Comparison of ENCODE assay signal across 8 cellular contexts in the genomic region with DNA sequence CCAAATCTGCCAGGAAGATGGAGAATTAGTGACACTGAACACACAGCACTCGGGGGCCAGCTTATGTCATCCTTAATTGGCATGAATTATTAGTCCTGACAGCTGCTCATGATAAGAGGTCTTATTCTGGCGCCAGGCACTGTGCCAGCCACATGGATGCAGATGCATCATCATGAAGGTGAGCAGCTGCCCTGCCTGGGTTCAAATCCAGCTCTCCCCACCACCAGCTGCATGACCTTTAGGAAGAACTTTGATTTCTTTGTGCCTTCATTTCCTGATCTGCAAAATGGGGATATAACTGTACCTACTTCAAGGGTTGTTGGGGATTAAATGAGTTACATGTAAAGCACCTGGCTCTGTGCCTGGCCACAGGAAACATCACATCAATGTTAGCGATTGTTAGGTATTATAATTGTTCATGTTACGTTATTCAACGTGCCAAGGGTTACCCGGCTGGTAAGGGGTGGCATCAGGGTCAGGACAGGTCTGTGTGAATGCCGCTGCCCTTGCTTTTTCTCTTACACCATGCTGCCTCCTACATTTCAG. TPM values are rescaled to one million over a fixed set of nuclear protein-coding genes. Genes with fewer than 3 reads are reported as not detected.
DNase-seq lines count a peak whose midpoint lies in the region; ATAC-seq and TF ChIP-seq lines count a peak whose summit lies in the region.
"Had no signal": no experiment of that assay in that cellular context is flagged by ENCODE, and none has a peak within 500 bp of the region (broad histone marks: within the 10 kb centered on the region; RNA-seq: fewer than 3 reads in every experiment).

No MANE protein-coding gene starts in this region.

- TF ChIP-seq POLR2A in gastrocnemius medialis (IDR thresholded peaks at IDR 0.05), result no peak

- H3K36me3 ChIP-seq in gastrocnemius medialis (no peaks in the 10 kb centered on the region), A673 (ENCODE audit: insufficient read depth, low read length, poor library complexity, severe bottlenecking) (peaks cover 4% of the 10 kb centered on the region)

- in situ Hi-C loops in gastrocnemius medialis (cut with MboI; ENCODE audit: low sequenced_read_pairs in 4 of 4), result loop anchor here in 1 of 4 donors (25.0 kb wide), 2 partner anchors 728 to 878 kb away; a partner anchor contains a TSS

- no peak overlapping the region for H3K4me3 ChIP-seq in gastrocnemius medialis
- H3K4me3 ChIP-seq in A673 (ENCODE audit: low read depth, low read length, poor library complexity, severe bottlenecking), result no peak overlapping the region
- H3K4me3 ChIP-seq: skin epidermis had no signal

- intact Hi-C loops in gastrocnemius medialis (cut with DNase I; ENCODE audit: low total_unique reads), result loop anchor here (10.0 kb wide), 3 partner anchors 314 to 1156 kb away; a partner anchor contains a TSS
- intact Hi-C loops in A673 (cut with micrococcal nuclease; ENCODE audit: unreplicated experiment), result loop anchor here (5.0 kb wide), 1 partner anchor 473 kb away; no protein-coding TSS in a partner anchor

- BruUV-seq in A673 (replicated peaks; lab: Mats Ljungman, UMichigan), result no TSS peak

- peak; percentile 76 for DNase-seq in NCI-H446 treated with DMSO at 0.1 percent for 48 hours (lab: John Stamatoyannopoulos, UW)
- no peak for DNase-seq in epithelial cell of prostate (ENCODE audit: low read depth, low spot score)
- no peak for DNase-seq in gastrocnemius medialis
- no peak for DNase-seq in NK-92 (lab: John Stamatoyannopoulos, UW; ENCODE audit: unreplicated experiment)
- no peak for DNase-seq in NCI-H1092 treated with DMSO at 0.1 percent for 48 hours (lab: John Stamatoyannopoulos, UW)
- DNase-seq in A673 (ENCODE audit: low spot score), result no peak

- H3K9me3 ChIP-seq in gastrocnemius medialis, result no peaks in the 10 kb centered on the region
- no peaks in the 10 kb centered on the region for H3K9me3 ChIP-seq in A673 (ENCODE audit: low read depth, low read length, poor library complexity, severe bottlenecking)

- peak; percentile 11 for ATAC-seq in GM21515 (IDR thresholded peaks at IDR 0.05; ENCODE audit: unreplicated experiment)
- no peak for ATAC-seq in gastrocnemius medialis

- POLR2A ChIA-PET in A673 (lab: Charles Lee; ENCODE audit: low non-redundant PET), result no interaction called here

- H3K27ac ChIP-seq in epithelial cell of prostate (peak overlapping the region; percentile 15), gastrocnemius medialis (peak overlapping the region; percentile 27 to 54 (median 36)), A673 (ENCODE audit: low read depth, low read length, poor library complexity, severe bottlenecking) (no peak overlapping the region)

- CTCF ChIA-PET in A673 (lab: Charles Lee), result no interaction called here

- H3K4me1 ChIP-seq in gastrocnemius medialis, result peaks cover 5 to 13% of the 10 kb centered on the region in 2 donors
- H3K4me1 ChIP-seq in A673 (ENCODE audit: insufficient read depth, low read length, poor library complexity, severe bottlenecking), result no peaks in the 10 kb centered on the region

- TF ChIP-seq CTCF in gastrocnemius medialis (IDR thresholded peaks at IDR 0.05 in 4 of 5, conservative IDR thresholded peaks at IDR 0.05 in 1 of 5), result no peak
- no peak for TF ChIP-seq CTCF in A673 (conservative IDR thresholded peaks at IDR 0.05; ENCODE audit: low read depth, low read length)

- no peaks in the 10 kb centered on the region for H3K27me3 ChIP-seq in gastrocnemius medialis
- no peaks in the 10 kb centered on the region for H3K27me3 ChIP-seq in A673 (replicated peaks; ENCODE audit: insufficient read depth, low read depth, low read length, poor library complexity)

RNA-seq across cellular contexts. Expression of a gene that starts 5.7 kb away (rescaled TPM):
- 1 to 10 TPM; 3.9 to 7.0 (median 4.4) TPM for total RNA-seq in gastrocnemius medialis
- total RNA-seq in A673 (2021), result 14.4 and 20.5 TPM in 2 replicates

RNA-seq across cellular contexts. Expression of a gene that starts 16.8 kb away (rescaled TPM):
- total RNA-seq in gastrocnemius medialis (1 to 10 TPM in 2 of 4 donors, under 1 TPM in 2; 0.55 to 1.6 (median 1.1) TPM), A673 (2021) (0.54 and 1.0 TPM in 2 replicates)
